In the genomic region with DNA sequence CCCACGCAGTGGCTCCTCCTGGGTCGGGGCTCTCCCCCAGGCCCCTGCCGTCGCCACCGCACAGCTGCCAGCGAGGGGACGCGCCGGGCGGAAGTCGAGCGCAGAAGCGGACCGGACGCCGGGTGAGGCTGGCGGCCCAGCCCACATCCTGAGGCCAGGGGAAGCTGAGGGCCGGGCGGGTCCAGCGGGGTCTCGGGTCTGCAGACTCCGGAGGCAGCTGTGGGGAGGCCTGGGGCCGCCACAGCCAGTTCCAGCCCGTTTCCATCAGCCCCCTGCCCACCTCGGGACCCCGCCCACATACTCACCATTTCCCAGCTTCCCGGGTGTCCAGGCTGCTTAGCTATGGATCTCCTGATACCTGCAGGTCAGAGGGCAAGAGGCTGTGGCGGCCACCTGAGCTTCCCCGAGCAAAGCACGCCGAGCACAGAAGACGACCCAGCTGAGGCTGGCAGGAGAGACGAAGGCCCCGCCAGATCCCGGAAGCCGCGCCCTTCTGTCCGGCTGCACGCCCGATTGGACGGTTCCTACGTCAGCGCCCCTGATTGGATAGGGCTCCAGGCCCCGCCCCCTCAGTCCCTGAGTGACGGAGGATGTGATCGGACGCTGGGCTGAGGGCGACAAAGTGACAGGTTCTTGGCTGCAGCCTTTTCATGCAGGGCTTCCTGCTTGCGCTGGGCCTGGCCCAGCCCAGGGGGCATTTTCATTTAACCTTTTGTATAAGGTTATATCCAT, we compare ENCODE assay signal across 8 cellular contexts. TPM values are rescaled to one million over a fixed set of nuclear protein-coding genes. Genes with fewer than 3 reads are reported as not detected.
DNase-seq lines count a peak whose midpoint lies in the region; ATAC-seq and TF ChIP-seq lines count a peak whose summit lies in the region.

No MANE protein-coding gene starts in this region.

- H4K20me1 ChIP-seq in OCI-LY3 (ENCODE audit: insufficient read depth, low read length) = peaks cover 43% of the 10 kb centered on the region

- H3K9me3 ChIP-seq in OCI-LY3 (ENCODE audit: insufficient read depth, low read length) (no peaks in the 10 kb centered on the region), mucosa of descending colon (no peaks in the 10 kb centered on the region)

- H3K36me3 ChIP-seq in OCI-LY3 (replicated peaks; ENCODE audit: low read depth, low read length) = peaks cover 39% of the 10 kb centered on the region
- no peaks in the 10 kb centered on the region for H3K36me3 ChIP-seq in mucosa of descending colon (ENCODE audit: low read depth)

- H3K27me3 ChIP-seq in OCI-LY3 (ENCODE audit: low read depth, low read length) = no peaks in the 10 kb centered on the region

- H3K4me1 ChIP-seq in OCI-LY3 (ENCODE audit: low read length) (peaks cover 36% of the 10 kb centered on the region), mucosa of descending colon (ENCODE audit: low read depth) (peaks cover 16% of the 10 kb centered on the region)

- peak overlapping the region; percentile 61 for H3K27ac ChIP-seq in OCI-LY3 (ENCODE audit: low read length)
- peak overlapping the region; percentile 50 for H3K27ac ChIP-seq in epithelial cell of prostate

- peaks cover 50% of the 10 kb centered on the region for H3K79me2 ChIP-seq in OCI-LY3 (ENCODE audit: low read length)

- peak overlapping the region; percentile 39; the same call in 1 of the 2 replicates for H2AFZ ChIP-seq in OCI-LY3 (ENCODE audit: low read depth, low read length)

- H3K4me2 ChIP-seq in OCI-LY3 (ENCODE audit: low read length) = peak overlapping the region; percentile 95

- DNase-seq in DMS 273 treated with DMSO at 0.1 percent for 48 hours (lab: John Stamatoyannopoulos, UW) (peak; percentile 89), HuH-7.5 (ENCODE audit: low spot score) (peak; percentile 91), activated T-cell treated with anti-CD3 and anti-CD28 coated beads for 24 hours (ENCODE audit: low read depth) (peak; percentile 94), epithelial cell of prostate (ENCODE audit: low read depth, low spot score) (peak; percentile 58), mucosa of descending colon (peak; percentile 99 to 100 (median 99))
- peak; percentile 86 to 89 for DNase-seq in stimulated activated CD8-positive, alpha-beta memory T cell treated with anti-CD3 and anti-CD28 coated beads, Interleukin-4, amount 100 ng/mL, for 1 hour (ENCODE audit: low read depth in 2 of 2, low spot score in 1 of 2)

- H3K9ac ChIP-seq in OCI-LY3 (ENCODE audit: low read length) = peak overlapping the region; percentile 83

- no peak for TF ChIP-seq CTCF in OCI-LY3 (IDR thresholded peaks at IDR 0.05; ENCODE audit: low read depth, low read length)
- no peak for TF ChIP-seq CTCF in mucosa of descending colon (IDR thresholded peaks at IDR 0.05)

- intact Hi-C loops in mucosa of descending colon (cut with DNase I, micrococcal nuclease) = no loop called here

- peak overlapping the region; percentile 90 for H3K4me3 ChIP-seq in OCI-LY3 (ENCODE audit: low read length)
- H3K4me3 ChIP-seq in mucosa of descending colon = peak overlapping the region; percentile 85

- ATAC-seq in GM21528 (IDR thresholded peaks at IDR 0.05; ENCODE audit: low FRiP score, unreplicated experiment) (peak; percentile 95), mucosa of descending colon (peak; percentile 100)

RNA-seq across cellular contexts. Expression of a gene that starts 38.7 kb away (rescaled TPM):
- 10 to 100 TPM; 41.8 to 78.5 (median 61.3) TPM for total RNA-seq in mucosa of descending colon

RNA-seq across cellular contexts. Expression of a gene that starts 45.3 kb away (rescaled TPM):
- total RNA-seq in mucosa of descending colon = not detected

Comparison
In these comparisons a context has a peak if more than half of its experiments do, and no peak if none do; other contexts are left out.
1. Peak in every context shown above with its lines: DNase-seq, ATAC-seq, H3K4me3 ChIP-seq and H3K27ac ChIP-seq.